In genomic region chr1:172089768-172090510, GRCh38 we compare ENCODE assay signal across 8 cellular contexts.
DNase-seq lines count a peak whose midpoint lies in the region; ATAC-seq and TF ChIP-seq lines count a peak whose summit lies in the region.

No MANE protein-coding gene starts in this region.

- no peaks in the 10 kb centered on the region for H3K36me3 ChIP-seq in heart right ventricle

- peak; percentile 16 for DNase-seq in AG09319 (ENCODE audit: extremely low read depth, low read depth)
- peak; percentile 64 for DNase-seq in RPMI7951 (ENCODE audit: low read depth)
- peak in 3 of 4 experiments; percentile 1 to 42 (median 25) for DNase-seq in activated naive CD4-positive, alpha-beta T cell (lab: John Stamatoyannopoulos, UW)
- DNase-seq in heart right ventricle: peak; percentile 28 to 41
- DNase-seq in stimulated activated CD4-positive, alpha-beta T cell treated with anti-CD3 and anti-CD28 coated beads, Interleukin-15, amount 100 ng/mL, for 1 hour (ENCODE audit: low read depth in 1 of 2, low spot score in 1 of 2): peak; percentile 26 to 49
- no peak for DNase-seq in NCI-H748 treated with DMSO at 0.1 percent for 48 hours (lab: John Stamatoyannopoulos, UW)

- H3K4me1 ChIP-seq in heart right ventricle: no peaks in the 10 kb centered on the region

- no peaks in the 10 kb centered on the region for H3K9me3 ChIP-seq in heart right ventricle

- ATAC-seq in GM21423 (IDR thresholded peaks at IDR 0.05; ENCODE audit: unreplicated experiment) (peak; percentile 49), heart right ventricle (peak in 7 of 8 donors; percentile 55 to 84 (median 73)), HG03460 (IDR thresholded peaks at IDR 0.05; ENCODE audit: unreplicated experiment) (no peak)

- TF ChIP-seq CTCF in AG09319 (IDR thresholded peaks at IDR 0.05; ENCODE audit: low read depth, low read length) (peak; percentile 70), heart right ventricle (IDR thresholded peaks at IDR 0.05) (peak; percentile 31 to 81 (median 71))

- no peak overlapping the region for H3K4me3 ChIP-seq in heart right ventricle

- intact Hi-C loops in heart right ventricle (cut with DNase I): loop anchor here in 9 of 10 donors (1.0 to 10.0 kb wide), 10 partner anchors 307 to 352 kb away; partner anchors contain the start of genes C1orf105 (in 1 of the 9) and PIGC (in 1 of the 9)

- H3K27me3 ChIP-seq in heart right ventricle: no peaks in the 10 kb centered on the region

- no peak overlapping the region for H3K27ac ChIP-seq in heart right ventricle

- 67 to 72% methylated on average over 7 of the region's 7 CpGs for WGBS in heart right ventricle, 2 donors
